Comparison of ENCODE assay signal across 18 cellular contexts in the genomic region with DNA sequence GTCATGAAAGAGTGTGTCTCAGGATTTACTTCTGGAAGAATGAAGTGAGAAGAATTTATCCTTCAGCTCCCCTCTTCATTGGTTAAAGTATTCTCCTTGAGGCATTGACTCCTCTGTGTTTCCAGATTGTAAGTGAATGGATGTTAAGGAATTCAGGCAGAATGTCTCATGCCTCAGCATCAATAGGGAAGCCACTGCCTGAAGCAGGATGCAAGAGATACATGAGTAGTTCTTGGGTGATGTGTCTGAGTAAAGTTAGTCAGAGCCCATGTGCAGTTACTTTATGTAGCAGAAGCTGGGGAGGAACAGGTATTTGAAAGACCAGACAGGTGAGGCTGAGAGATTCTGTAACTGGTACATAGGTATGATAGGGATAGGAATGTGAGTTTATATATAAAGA. TPM values are rescaled to one million over a fixed set of nuclear protein-coding genes. Genes with fewer than 3 reads are reported as not detected.
DNase-seq lines count a peak whose midpoint lies in the region; ATAC-seq and TF ChIP-seq lines count a peak whose summit lies in the region.
"Had no signal": no experiment of that assay in that cellular context is flagged by ENCODE, and none has a peak within 500 bp of the region (broad histone marks: within the 10 kb centered on the region; RNA-seq: fewer than 3 reads in every experiment).

No MANE protein-coding gene starts in this region.

- no peak for TF ChIP-seq POLR2A in gastrocnemius medialis (IDR thresholded peaks at IDR 0.05)

- ATAC-seq in foreskin keratinocyte (peak; percentile 95), gastrocnemius medialis (no peak)
- ATAC-seq in stimulated activated memory B cell treated with anti-CD40 and anti-IgM and Interleukin-4, amounts not matched to agents 10 μg/mL and 1 μg/mL and 100 μg/mL, for 72 hours = peak; percentile 41
- ATAC-seq: CD8-positive, alpha-beta T cell; K562; SK-N-SH treated with all-trans-retinoic acid at 6 μM for 48 hours had no signal

- H3K9me3 Mint-ChIP-seq in stimulated activated memory B cell treated with anti-CD40 and anti-IgM and Interleukin-4, amounts not matched to agents 10 μg/mL and 1 μg/mL and 100 μg/mL, for 72 hours = no peaks in the 10 kb centered on the region
- H3K9me3 Mint-ChIP-seq: CD8-positive, alpha-beta T cell; H9 had no signal

- DNase-seq in GM23248 (peak; percentile 32), NCI-H226 (peak; percentile 10), foreskin keratinocyte (peak; percentile 64 to 87), gastrocnemius medialis (no peak), T-helper 1 cell (no peak)
- no peak for DNase-seq in activated CD8-positive, alpha-beta memory T cell treated with anti-CD3 and anti-CD28 coated beads for 24 hours
- DNase-seq: CD8-positive, alpha-beta T cell; DMS53; H9; NCI-H187 treated with DMSO at 0.1 percent for 48 hours; NCI-H345; NCI-H524 treated with DMSO at 0.1 percent for 48 hours; RPMI8226; SIG-M5 had no signal

- no peak overlapping the region for H3K4me3 Mint-ChIP-seq in stimulated activated memory B cell treated with anti-CD40 and anti-IgM and Interleukin-4, amounts not matched to agents 10 μg/mL and 1 μg/mL and 100 μg/mL, for 72 hours
- H3K4me3 Mint-ChIP-seq: CD8-positive, alpha-beta T cell; H9 had no signal

- no peak overlapping the region for H3K4me3 ChIP-seq in GM23248
- H3K4me3 ChIP-seq in gastrocnemius medialis = no peak overlapping the region
- H3K4me3 ChIP-seq: BLaER1 treated with 17β-estradiol and CSF1 and Interleukin-3, amounts not matched to agents 10 nM and 100 nM; K562 had no signal

- H2AFZ ChIP-seq in GM23248 = no peak overlapping the region

- H3F3A ChIP-seq in GM23248 (ENCODE audit: insufficient read depth) = no peaks in the 10 kb centered on the region

- H3K36me3 ChIP-seq in GM23248 (ENCODE audit: low read depth) = no peaks in the 10 kb centered on the region
- no peaks in the 10 kb centered on the region for H3K36me3 ChIP-seq in gastrocnemius medialis
- H3K36me3 ChIP-seq: BLaER1 treated with 17β-estradiol and CSF1 and Interleukin-3, amounts not matched to agents 10 nM and 100 nM had no signal

- H3K4me1 Mint-ChIP-seq in stimulated activated memory B cell treated with anti-CD40 and anti-IgM and Interleukin-4, amounts not matched to agents 10 μg/mL and 1 μg/mL and 100 μg/mL, for 72 hours = no peaks in the 10 kb centered on the region
- H3K4me1 Mint-ChIP-seq: H9 had no signal

- intact Hi-C loops in gastrocnemius medialis (cut with DNase I; ENCODE audit: low total_unique reads) = no loop called here

- no peaks in the 10 kb centered on the region for H3K79me2 ChIP-seq in GM23248 (ENCODE audit: insufficient read depth)

- TF ChIP-seq CTCF in foreskin keratinocyte (conservative IDR thresholded peaks at IDR 0.05) (no peak), gastrocnemius medialis (IDR thresholded peaks at IDR 0.05 in 4 of 5, conservative IDR thresholded peaks at IDR 0.05 in 1 of 5) (no peak)

- H4K20me1 ChIP-seq in GM23248 (ENCODE audit: insufficient read depth) = no peaks in the 10 kb centered on the region
- H4K20me1 ChIP-seq: BLaER1 treated with 17β-estradiol and CSF1 and Interleukin-3, amounts not matched to agents 10 nM and 100 nM had no signal

- no peaks in the 10 kb centered on the region for H3K4me1 ChIP-seq in GM23248 (ENCODE audit: insufficient read depth)
- H3K4me1 ChIP-seq in foreskin keratinocyte = no peaks in the 10 kb centered on the region
- no peaks in the 10 kb centered on the region for H3K4me1 ChIP-seq in gastrocnemius medialis

- no peaks in the 10 kb centered on the region for H3K36me3 Mint-ChIP-seq in stimulated activated memory B cell treated with anti-CD40 and anti-IgM and Interleukin-4, amounts not matched to agents 10 μg/mL and 1 μg/mL and 100 μg/mL, for 72 hours
- H3K36me3 Mint-ChIP-seq: CD8-positive, alpha-beta T cell had no signal

- H3K27ac Mint-ChIP-seq in stimulated activated memory B cell treated with anti-CD40 and anti-IgM and Interleukin-4, amounts not matched to agents 10 μg/mL and 1 μg/mL and 100 μg/mL, for 72 hours = no peak overlapping the region
- H3K27ac Mint-ChIP-seq: CD8-positive, alpha-beta T cell; H9 had no signal

- no peak overlapping the region for H3K9ac ChIP-seq in GM23248
- H3K9ac ChIP-seq: BLaER1 treated with 17β-estradiol and CSF1 and Interleukin-3, amounts not matched to agents 10 nM and 100 nM had no signal

- no peak overlapping the region for H3K4me2 ChIP-seq in GM23248 (ENCODE audit: unreplicated experiment)
- H3K4me2 ChIP-seq: BLaER1 treated with 17β-estradiol and CSF1 and Interleukin-3, amounts not matched to agents 10 nM and 100 nM had no signal

- H3K27me3 ChIP-seq in GM23248 (replicated peaks; ENCODE audit: insufficient read depth) (no peaks in the 10 kb centered on the region), foreskin keratinocyte (no peaks in the 10 kb centered on the region), gastrocnemius medialis (no peaks in the 10 kb centered on the region)
- H3K27me3 ChIP-seq: BLaER1 treated with 17β-estradiol and CSF1 and Interleukin-3, amounts not matched to agents 10 nM and 100 nM had no signal

- H3K27me3 Mint-ChIP-seq in stimulated activated memory B cell treated with anti-CD40 and anti-IgM and Interleukin-4, amounts not matched to agents 10 μg/mL and 1 μg/mL and 100 μg/mL, for 72 hours = no peaks in the 10 kb centered on the region

- H3K9me3 ChIP-seq in GM23248 (ENCODE audit: low read depth) (no peaks in the 10 kb centered on the region), gastrocnemius medialis (no peaks in the 10 kb centered on the region)
- H3K9me3 ChIP-seq: BLaER1 treated with 17β-estradiol and CSF1 and Interleukin-3, amounts not matched to agents 10 nM and 100 nM had no signal

- in situ Hi-C loops in GM23248 (cut with MboI) (no loop called here), gastrocnemius medialis (cut with MboI; ENCODE audit: low sequenced_read_pairs in 4 of 4) (no loop called here)

- no peak overlapping the region for H3K27ac ChIP-seq in GM23248
- H3K27ac ChIP-seq in foreskin keratinocyte = no peak overlapping the region
- H3K27ac ChIP-seq in gastrocnemius medialis = no peak overlapping the region
- H3K27ac ChIP-seq: BLaER1 treated with 17β-estradiol and CSF1 and Interleukin-3, amounts not matched to agents 10 nM and 100 nM had no signal

- no peaks in the 10 kb centered on the region for H3K9me2 ChIP-seq in GM23248 (ENCODE audit: insufficient read depth)

RNA-seq across cellular contexts. Expression of a gene that starts 34.0 kb away (rescaled TPM):
- total RNA-seq in GM23248 (2014; rRNA removed; shearing (Covaris generic)) = 0.25 TPM in 1 of 2 replicates, not detected in the other
- polyA plus RNA-seq in GM23248 (2016; fragmentation: Nextera tagmentation; extraction: Ambion mirVana) (0.13 TPM in 1 of 2 replicates, not detected in the other), foreskin keratinocyte (not detected in 2 replicates)
- total RNA-seq in foreskin keratinocyte (not detected in 2 replicates), gastrocnemius medialis (under 1 TPM in 1 of 4 donors, not detected in 3; 0.20 TPM)
- total RNA-seq: CD8-positive, alpha-beta T cell; K562 had no signal

Comparison
In these comparisons a context has a peak if more than half of its experiments do, and no peak if none do; other contexts are left out.
1. DNase-seq: peak in GM23248 (single experiment), NCI-H226 (single experiment) and foreskin keratinocyte (2 of 2); none in gastrocnemius medialis (0 of 2), T-helper 1 cell (0 of 5) and activated CD8-positive, alpha-beta memory T cell treated with anti-CD3 and anti-CD28 coated beads for 24 hours (single experiment).
2. ATAC-seq: peak in foreskin keratinocyte (single experiment) and stimulated activated memory B cell treated with anti-CD40 and anti-IgM and Interleukin-4, amounts not matched to agents 10 μg/mL and 1 μg/mL and 100 μg/mL, for 72 hours (single experiment); none in gastrocnemius medialis (0 of 2).